8 cellular contexts compared by ENCODE assay signal in the genomic region with DNA sequence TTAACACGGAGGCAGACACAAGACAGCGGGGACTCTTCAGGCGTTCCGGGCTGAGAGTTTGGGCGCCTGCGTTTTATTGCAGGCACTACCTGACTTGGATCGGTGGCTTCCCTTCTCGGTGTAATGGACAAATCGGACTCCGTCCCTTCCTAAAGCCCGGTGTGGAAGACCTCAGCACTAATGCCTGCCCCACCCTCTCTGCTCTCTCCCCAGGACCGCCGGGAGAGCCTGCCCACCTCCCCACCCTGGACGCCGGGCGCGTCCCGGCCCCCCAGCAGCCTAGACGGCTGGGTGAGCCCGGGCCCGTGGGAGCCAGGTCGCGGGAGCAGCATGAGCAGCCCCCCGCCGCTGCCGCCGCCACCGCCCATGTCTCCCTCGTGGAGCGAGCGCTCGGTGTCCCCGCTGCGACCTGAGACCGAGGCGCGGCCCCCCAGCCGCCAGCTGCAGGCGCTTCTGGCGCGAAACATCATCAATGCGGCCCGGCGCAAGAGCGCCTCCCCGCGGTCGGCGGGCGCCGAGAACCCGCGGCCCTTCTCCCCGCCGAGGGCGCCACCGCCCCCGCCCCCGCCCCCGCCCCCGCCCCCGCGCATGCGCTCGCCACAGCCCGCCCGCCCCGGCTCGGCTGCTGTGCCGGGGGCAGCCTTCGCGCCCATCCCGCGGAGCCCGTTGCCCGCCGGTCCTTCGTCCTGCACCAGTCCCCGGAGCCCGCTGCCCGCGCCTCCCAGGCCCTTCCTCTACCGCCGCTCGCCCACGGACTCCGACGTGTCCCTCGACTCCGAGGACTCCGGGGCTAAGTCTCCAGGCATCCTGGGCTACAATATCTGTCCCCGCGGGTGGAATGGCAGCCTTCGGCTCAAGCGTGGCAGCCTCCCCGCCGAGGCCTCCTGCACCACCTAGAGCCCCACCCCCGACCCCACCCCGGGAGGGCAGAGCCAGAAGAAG. TPM values are rescaled to one million over a fixed set of nuclear protein-coding genes. Genes with fewer than 3 reads are reported as not detected.
DNase-seq lines count a peak whose midpoint lies in the region; ATAC-seq and TF ChIP-seq lines count a peak whose summit lies in the region.

No MANE protein-coding gene starts in this region.

- H3K9me3 ChIP-seq in colonic mucosa = no peaks in the 10 kb centered on the region

- TF ChIP-seq POLR2A in lower leg skin (IDR thresholded peaks at IDR 0.05) = no peak

- intact Hi-C loops in colonic mucosa (cut with DNase I) = loop anchor here (10.0 kb wide), 1 partner anchor 188 kb away; a partner anchor contains a TSS
- intact Hi-C loops in lower leg skin (cut with DNase I; ENCODE audit: low total_unique reads) = loop anchor here (5.0 to 10.0 kb wide), 2 partner anchors 94 to 192 kb away; no protein-coding TSS in a partner anchor

- DNase-seq in NCI-H187 (lab: John Stamatoyannopoulos, UW) (peak; percentile 38 to 65), NCI-H187 treated with DMSO at 0.1 percent for 48 hours (lab: John Stamatoyannopoulos, UW) (no peak), NCI-H2171 (lab: John Stamatoyannopoulos, UW) (peak; percentile 63), colonic mucosa (peak; percentile 79), lower leg skin (ENCODE audit: low spot score in 2 of 2) (peak in 1 of 2 donors; percentile 95)
- DNase-seq in activated CD4-positive, CD25-positive, alpha-beta regulatory T cell treated with anti-CD3 and anti-CD28 coated beads, Interleukin-2, amount 50 U/mL, for 72 hours = peak; percentile 68
- DNase-seq in stimulated activated CD4-positive, alpha-beta T cell treated with anti-CD3 and anti-CD28 coated beads, TNF-alpha, amount 100 ng/mL, for 24 hours (ENCODE audit: low read depth in 3 of 3) = peak in 2 of 3 experiments; percentile 40 to 63

- no peaks in the 10 kb centered on the region for H3K27me3 ChIP-seq in colonic mucosa

- no peaks in the 10 kb centered on the region for H3K4me1 ChIP-seq in colonic mucosa

- H3K36me3 ChIP-seq in colonic mucosa = no peaks in the 10 kb centered on the region

- H3K9ac ChIP-seq in colonic mucosa (ENCODE audit: low read depth in 2 of 2, low read length in 2 of 2) = peak overlapping the region; percentile 55 to 75

- TF ChIP-seq CTCF in colonic mucosa (IDR thresholded peaks at IDR 0.05) (peak; percentile 36), lower leg skin (IDR thresholded peaks at IDR 0.05) (no peak)

- no peak overlapping the region for H3K27ac ChIP-seq in colonic mucosa

- ATAC-seq in HG02970 (IDR thresholded peaks at IDR 0.05; ENCODE audit: low FRiP score, unreplicated experiment) = peak; percentile 81

- 5 to 6% methylated on average over 21 to 39 of the region's 99 CpGs for WGBS in lower leg skin, 2 donors

- H3K4me3 ChIP-seq in colonic mucosa = peak overlapping the region; percentile 51
- peak overlapping the region; percentile 27 for H3K4me3 ChIP-seq in lower leg skin (ENCODE audit: low read depth, poor library complexity, severe bottlenecking)

RNA-seq across cellular contexts. Expression of a gene that starts 4.6 kb away (rescaled TPM):
- total RNA-seq in colonic mucosa = under 1 TPM; 0.12 to 0.32 TPM
- under 1 TPM in 1 of 4 donors, not detected in 3; 0.10 TPM for total RNA-seq in lower leg skin

RNA-seq across cellular contexts. Expression of a gene that starts 16.0 kb away (rescaled TPM):
- total RNA-seq in colonic mucosa (10 to 100 TPM; 32.4 to 62.9 TPM), lower leg skin (1 to 10 TPM; 3.8 to 8.5 (median 4.2) TPM)

RNA-seq across cellular contexts. Expression of a gene that starts 44.4 kb away (rescaled TPM):
- total RNA-seq in colonic mucosa = 10 to 100 TPM; 40.0 to 42.6 TPM
- total RNA-seq in lower leg skin = 10 to 100 TPM; 27.6 to 38.6 (median 35.9) TPM
